In genomic region chr4:103936653-103937145, GRCh38 we compare ENCODE assay signal across 24 cellular contexts.
DNase-seq lines count a peak whose midpoint lies in the region; ATAC-seq, FAIRE-seq and TF ChIP-seq lines count a peak whose summit lies in the region.
"Had no signal": no experiment of that assay in that cellular context is flagged by ENCODE, and none has a peak within 500 bp of the region (broad histone marks: within the 10 kb centered on the region; RNA-seq: fewer than 3 reads in every experiment).

No MANE protein-coding gene starts in this region.

- H3K9ac ChIP-seq in kidney (ENCODE audit: low read length in 2 of 2), result no peak overlapping the region
- no peak overlapping the region for H3K9ac ChIP-seq in trophoblast cell (ENCODE audit: low read length)
- H3K9ac ChIP-seq: BLaER1 had no signal

- intact Hi-C loops in kidney (cut with DNase I), result no loop called here
- intact Hi-C loops in posterior vena cava (cut with DNase I), result no loop called here
- intact Hi-C loops in upper lobe of right lung (cut with DNase I), result no loop called here

- no peak overlapping the region for H3K4me2 ChIP-seq in trophoblast cell (ENCODE audit: low read length)
- H3K4me2 ChIP-seq: BLaER1 had no signal

- no peaks in the 10 kb centered on the region for H3K79me2 ChIP-seq in trophoblast cell (ENCODE audit: control insufficient read depth, insufficient read depth, low read length, poor library complexity)

- no peak for DNase-seq in stimulated activated naive CD8-positive, alpha-beta T cell treated with anti-CD3 and anti-CD28 coated beads, Interleukin-15, amount 100 ng/mL, for 72 hours
- no peak for DNase-seq in stimulated activated naive CD8-positive, alpha-beta T cell treated with anti-CD3 and anti-CD28 coated beads, Interleukin-15, Interleukin-2, amounts not matched to agents 100 U/mL and 50 U/mL, for 24 hours
- DNase-seq in kidney (peak; percentile 77), posterior vena cava (ENCODE audit: low spot score) (peak; percentile 79), upper lobe of right lung (no peak), trophoblast cell (no peak), GM12892 (ENCODE audit: insufficient read length) (no peak)
- DNase-seq: 8988T; ACHN; BE2C; CD4-positive, CD25-positive, alpha-beta regulatory T cell; CD8-positive, alpha-beta memory T cell; COR-L47; DMS79 treated with DMSO at 0.1 percent for 48 hours; GF-D8 had no signal

- no peak overlapping the region for H2BK5ac ChIP-seq in trophoblast cell (ENCODE audit: low read depth, low read length, poor library complexity)

- H2BK12ac ChIP-seq in trophoblast cell (ENCODE audit: low read length), result no peak overlapping the region

- no peak overlapping the region for H2AFZ ChIP-seq in trophoblast cell (ENCODE audit: insufficient read depth, low read length, poor library complexity)

- no peaks in the 10 kb centered on the region for H3K4me1 Mint-ChIP-seq in stimulated activated naive CD8-positive, alpha-beta T cell treated with anti-CD3 and anti-CD28 coated beads, Interleukin-15, amount 100 ng/mL, for 72 hours
- H3K4me1 Mint-ChIP-seq: CD14-positive monocyte; CD4-positive, alpha-beta memory T cell; CD4-positive, CD25-positive, alpha-beta regulatory T cell; CD8-positive, alpha-beta memory T cell had no signal

- no peaks in the 10 kb centered on the region for H3K9me3 Mint-ChIP-seq in stimulated activated naive CD8-positive, alpha-beta T cell treated with anti-CD3 and anti-CD28 coated beads, Interleukin-15, amount 100 ng/mL, for 72 hours
- H3K9me3 Mint-ChIP-seq: CD8-positive, alpha-beta memory T cell had no signal

- H3K18ac ChIP-seq in trophoblast cell (ENCODE audit: low read length), result no peak overlapping the region

- H3K27me3 Mint-ChIP-seq in stimulated activated naive CD8-positive, alpha-beta T cell treated with anti-CD3 and anti-CD28 coated beads, Interleukin-15, amount 100 ng/mL, for 72 hours, result no peaks in the 10 kb centered on the region
- H3K27me3 Mint-ChIP-seq: CD4-positive, alpha-beta memory T cell; CD8-positive, alpha-beta memory T cell had no signal

- H2AK5ac ChIP-seq in trophoblast cell (ENCODE audit: low read length), result no peak overlapping the region

- H3K27ac ChIP-seq in kidney (ENCODE audit: low read depth in 2 of 2, low read length in 2 of 2) (no peak overlapping the region), upper lobe of right lung (no peak overlapping the region), trophoblast cell (ENCODE audit: low read depth, low read length) (no peak overlapping the region), gastroesophageal sphincter (no peak overlapping the region)
- H3K27ac ChIP-seq: BLaER1 had no signal

- no peak overlapping the region for H3K23ac ChIP-seq in trophoblast cell (ENCODE audit: low read length)

- H3K79me1 ChIP-seq in trophoblast cell (ENCODE audit: low read length), result no peaks in the 10 kb centered on the region

- H3K4ac ChIP-seq in trophoblast cell (ENCODE audit: low read depth, low read length), result no peak overlapping the region

- ATAC-seq in stimulated activated naive CD8-positive, alpha-beta T cell treated with anti-CD3 and anti-CD28 coated beads, Interleukin-15, amount 100 ng/mL, for 72 hours, result peak; percentile 42
- no peak for ATAC-seq in stimulated activated naive CD8-positive, alpha-beta T cell treated with anti-CD3 and anti-CD28 coated beads, Interleukin-15, Interleukin-2, amounts not matched to agents 100 U/mL and 50 U/mL, for 24 hours
- ATAC-seq in upper lobe of right lung (peak; percentile 20), gastroesophageal sphincter (no peak)

- H3K27me3 ChIP-seq in upper lobe of right lung (no peaks in the 10 kb centered on the region), trophoblast cell (ENCODE audit: insufficient read depth, low read length) (no peaks in the 10 kb centered on the region), gastroesophageal sphincter (no peaks in the 10 kb centered on the region)
- H3K27me3 ChIP-seq: BE2C, BLaER1 had no signal

- no peak overlapping the region for H3K4me3 Mint-ChIP-seq in stimulated activated naive CD8-positive, alpha-beta T cell treated with anti-CD3 and anti-CD28 coated beads, Interleukin-15, amount 100 ng/mL, for 72 hours
- H3K4me3 Mint-ChIP-seq: CD14-positive monocyte; CD4-positive, alpha-beta memory T cell; CD4-positive, CD25-positive, alpha-beta regulatory T cell; CD8-positive, alpha-beta memory T cell had no signal

- H3K14ac ChIP-seq in trophoblast cell (ENCODE audit: low read length), result no peak overlapping the region

- H3K4me3 ChIP-seq in kidney (ENCODE audit: low read length in 2 of 2) (no peak overlapping the region), upper lobe of right lung (no peak overlapping the region), trophoblast cell (ENCODE audit: low read depth, low read length) (no peak overlapping the region), gastroesophageal sphincter (no peak overlapping the region)
- H3K4me3 ChIP-seq: BLaER1 had no signal

- FAIRE-seq in kidney (lab: Jason Lieb, UNC) (no peak), GM12892 (lab: Jason Lieb, UNC) (no peak)
- FAIRE-seq: A204.1, D721Med, G401.6, GM12891, GM18507 had no signal

- TF ChIP-seq POLR2A in GM12892 (IDR thresholded peaks at IDR 0.05; ENCODE audit: low read depth, low read length) (no peak), gastroesophageal sphincter (IDR thresholded peaks at IDR 0.05) (no peak)

- H4K8ac ChIP-seq in trophoblast cell (ENCODE audit: low read depth, low read length), result no peak overlapping the region

- H3K27ac Mint-ChIP-seq in stimulated activated naive CD8-positive, alpha-beta T cell treated with anti-CD3 and anti-CD28 coated beads, Interleukin-15, amount 100 ng/mL, for 72 hours, result no peak overlapping the region
- H3K27ac Mint-ChIP-seq: CD14-positive monocyte; CD4-positive, alpha-beta memory T cell; CD4-positive, CD25-positive, alpha-beta regulatory T cell; CD8-positive, alpha-beta memory T cell had no signal

- WGBS in trophoblast cell (ENCODE audit: extremely low coverage, insufficient coverage, insufficient read length), result no CpG with 5 or more reads among the region's 26 CpGs
- WGBS in gastroesophageal sphincter (ENCODE audit: low coverage in 1 of 2), 2 donors, result 100% methylated on average over 1 of the region's 26 CpGs; no CpG with 5 or more reads in 1 of the 2 donors

- H3K4me1 ChIP-seq in kidney (ENCODE audit: control insufficient read depth in 1 of 2, insufficient read depth in 1 of 2, low read depth in 1 of 2, low read length in 2 of 2) (no peaks in the 10 kb centered on the region), upper lobe of right lung (no peaks in the 10 kb centered on the region), trophoblast cell (ENCODE audit: control insufficient read depth in 1 of 2, insufficient read depth in 2 of 2, low read length in 2 of 2) (no peaks in the 10 kb centered on the region), gastroesophageal sphincter (no peaks in the 10 kb centered on the region)
- H3K4me1 ChIP-seq: BE2C, BLaER1 had no signal

- H3K9me3 ChIP-seq in kidney (ENCODE audit: control insufficient read depth in 1 of 2, low read length in 2 of 2), result no peaks in the 10 kb centered on the region
- no peaks in the 10 kb centered on the region for H3K9me3 ChIP-seq in upper lobe of right lung
- H3K9me3 ChIP-seq in trophoblast cell (ENCODE audit: insufficient read depth, low read depth, low read length), result peaks cover 3% of the 10 kb centered on the region
- H3K9me3 ChIP-seq in gastroesophageal sphincter, result peaks cover 0 to 10% (median 0%) of the 10 kb centered on the region in 3 donors
- H3K9me3 ChIP-seq: BE2C had no signal

- no peak overlapping the region for H4K12ac ChIP-seq in trophoblast cell (ENCODE audit: low read depth, low read length)

- TF ChIP-seq CTCF in kidney (IDR thresholded peaks at IDR 0.05; ENCODE audit: borderline replicate concordance, extremely low read depth, insufficient read depth) (no peak), upper lobe of right lung (IDR thresholded peaks at IDR 0.05) (no peak), gastroesophageal sphincter (IDR thresholded peaks at IDR 0.05) (no peak)

- H4K91ac ChIP-seq in trophoblast cell (ENCODE audit: low read depth, low read length), result no peak overlapping the region

- no peaks in the 10 kb centered on the region for H3K36me3 ChIP-seq in kidney (ENCODE audit: control insufficient read depth in 1 of 2, insufficient read depth in 2 of 2, low read length in 2 of 2)
- H3K36me3 ChIP-seq in upper lobe of right lung, result no peaks in the 10 kb centered on the region
- no peaks in the 10 kb centered on the region for H3K36me3 ChIP-seq in trophoblast cell (ENCODE audit: control insufficient read depth in 1 of 2, insufficient read depth in 2 of 2, low read length in 2 of 2)
- no peaks in the 10 kb centered on the region for H3K36me3 ChIP-seq in gastroesophageal sphincter
- H3K36me3 ChIP-seq: BE2C, BLaER1 had no signal

- no peak for TF ChIP-seq EP300 in gastroesophageal sphincter (IDR thresholded peaks at IDR 0.05)

- no peak overlapping the region for H2BK120ac ChIP-seq in trophoblast cell (ENCODE audit: insufficient read depth, low read length, poor library complexity)

Comparison
In these comparisons a context has a peak if more than half of its experiments do, and no peak if none do; other contexts are left out.
1. ATAC-seq: peak in stimulated activated naive CD8-positive, alpha-beta T cell treated with anti-CD3 and anti-CD28 coated beads, Interleukin-15, amount 100 ng/mL, for 72 hours (single experiment) and upper lobe of right lung (single experiment); none in stimulated activated naive CD8-positive, alpha-beta T cell treated with anti-CD3 and anti-CD28 coated beads, Interleukin-15, Interleukin-2, amounts not matched to agents 100 U/mL and 50 U/mL, for 24 hours (single experiment) and gastroesophageal sphincter (single experiment).
2. DNase-seq: peak in kidney (single experiment) and posterior vena cava (single experiment); none in stimulated activated naive CD8-positive, alpha-beta T cell treated with anti-CD3 and anti-CD28 coated beads, Interleukin-15, amount 100 ng/mL, for 72 hours (0 of 2), stimulated activated naive CD8-positive, alpha-beta T cell treated with anti-CD3 and anti-CD28 coated beads, Interleukin-15, Interleukin-2, amounts not matched to agents 100 U/mL and 50 U/mL, for 24 hours (single experiment), upper lobe of right lung (single experiment), trophoblast cell (0 of 2) and GM12892 (single experiment).